17 cellular contexts compared by ENCODE assay signal in genomic region chr13:98676239-98676638, GRCh38.
A peak's percentile ranks its signal among the peaks of the same experiment; 100 is the strongest.
DNase-seq lines count a peak whose midpoint lies in the region; FAIRE-seq and TF ChIP-seq lines count a peak whose summit lies in the region.
"Had no signal": no experiment of that assay in that cellular context is flagged by ENCODE, and none has a peak within 500 bp of the region (broad histone marks: within the 10 kb centered on the region; RNA-seq: fewer than 3 reads in every experiment).

No MANE protein-coding gene starts in this region.

- H3K9me3 ChIP-seq in neural progenitor cell (ENCODE audit: low read depth) = no peaks in the 10 kb centered on the region

- H3K9me3 Mint-ChIP-seq in neural progenitor cell = no peaks in the 10 kb centered on the region

- TF ChIP-seq CTCF in neural progenitor cell (IDR thresholded peaks at IDR 0.05) = no peak
- no peak for TF ChIP-seq CTCF in D721Med (IDR thresholded peaks at IDR 0.05; ENCODE audit: insufficient read depth, missing control alignments)

- no peaks in the 10 kb centered on the region for H3K4me1 ChIP-seq in neural progenitor cell

- H3K27me3 Mint-ChIP-seq in neural progenitor cell (ENCODE audit: insufficient read depth, low read depth) = peaks cover 7% of the 10 kb centered on the region

- FAIRE-seq in D721Med (lab: Jason Lieb, UNC) = no peak
- FAIRE-seq: GM12892, GM18507, RCC 7860 had no signal

- no peak overlapping the region for H3K4me3 Mint-ChIP-seq in neural progenitor cell

- DNase-seq in NCI-H1417 (lab: John Stamatoyannopoulos, UW) = peak in 2 of 3 experiments; percentile 45 to 70
- no peak for DNase-seq in NCI-H1417 treated with DMSO at 0.1 percent for 48 hours (lab: John Stamatoyannopoulos, UW)
- DNase-seq in NCI-H69 (lab: John Stamatoyannopoulos, UW) = peak; percentile 29
- no peak for DNase-seq in epithelial cell of prostate (ENCODE audit: low read depth, low spot score)
- DNase-seq in neural progenitor cell (ENCODE audit: low spot score) = no peak
- no peak for DNase-seq in SW 1271 (lab: John Stamatoyannopoulos, UW)
- DNase-seq in NCI-H1105 (lab: John Stamatoyannopoulos, UW) = no peak
- no peak for DNase-seq in D721Med (ENCODE audit: insufficient read length, low spot score)
- DNase-seq: 8988T; H7; KG1; NCI-H187 treated with DMSO at 0.1 percent for 48 hours; NCI-H526 treated with DMSO at 0.1 percent for 48 hours; NK-92 treated with Interleukin-12 subunit alpha and Interleukin-12 subunit beta, amount 100 ng/mL, for 24 hours had no signal

- no peak overlapping the region for H2AFZ ChIP-seq in neural progenitor cell (replicated peaks)

- no peaks in the 10 kb centered on the region for H3F3A ChIP-seq in neural progenitor cell (ENCODE audit: low read depth)

- H3K36me3 Mint-ChIP-seq in neural progenitor cell = no peaks in the 10 kb centered on the region

- H3K9ac ChIP-seq in neural progenitor cell = no peak overlapping the region

- no peaks in the 10 kb centered on the region for H4K20me1 ChIP-seq in neural progenitor cell (ENCODE audit: low read depth)

- no peak overlapping the region for H3K4me2 ChIP-seq in neural progenitor cell

- no peak overlapping the region for H3K4me3 ChIP-seq in neural progenitor cell

- peak overlapping the region; percentile 11 for H3K27ac Mint-ChIP-seq in neural progenitor cell

- H3K4me1 Mint-ChIP-seq in neural progenitor cell = peaks cover 25% of the 10 kb centered on the region

- H3K27me3 ChIP-seq in neural progenitor cell = no peaks in the 10 kb centered on the region

- no peaks in the 10 kb centered on the region for H3K36me3 ChIP-seq in neural progenitor cell

- peak overlapping the region; percentile 43 for H3K27ac ChIP-seq in epithelial cell of prostate
- H3K27ac ChIP-seq in neural progenitor cell = no peak overlapping the region

- H3K79me2 ChIP-seq in neural progenitor cell (ENCODE audit: low read depth) = no peaks in the 10 kb centered on the region

Comparison
In these comparisons a context has a peak if more than half of its experiments do, and no peak if none do; other contexts are left out.
1. DNase-seq: peak in NCI-H1417 (2 of 3) and NCI-H69 (single experiment); none in NCI-H1417 treated with DMSO at 0.1 percent for 48 hours (single experiment), epithelial cell of prostate (single experiment), neural progenitor cell (single experiment), SW 1271 (0 of 2), NCI-H1105 (single experiment) and D721Med (single experiment).